3 cellular contexts compared by ENCODE assay signal in the genomic region with DNA sequence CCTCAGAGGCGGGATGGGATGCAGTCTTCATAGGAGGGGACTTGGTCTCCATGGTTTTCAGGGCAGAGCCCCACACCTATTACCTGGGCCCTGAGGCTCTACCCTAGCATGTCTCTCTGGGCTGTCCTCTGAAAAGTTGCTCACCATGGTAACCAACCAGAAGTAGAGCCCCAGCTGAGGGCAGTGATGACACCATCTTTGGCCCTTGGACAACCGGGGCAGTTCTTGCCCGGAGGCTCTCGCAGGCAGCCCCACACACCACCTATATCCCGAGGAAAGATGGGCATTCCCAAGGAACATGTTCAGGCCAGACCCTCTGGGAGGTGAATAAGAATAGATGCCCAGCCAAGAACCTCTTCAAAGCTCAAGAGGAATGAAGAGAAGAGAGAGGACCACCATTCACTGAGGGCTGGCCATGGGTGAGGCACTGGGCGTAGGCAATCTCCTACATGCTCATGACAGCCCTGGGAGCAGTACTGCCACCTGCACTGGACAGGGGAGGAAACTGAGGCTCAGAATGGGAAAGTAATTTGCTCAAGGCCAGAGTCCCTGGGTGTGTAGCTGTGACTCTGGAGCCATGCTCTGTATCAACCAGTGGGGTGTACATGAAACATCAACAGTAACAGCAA.
TF ChIP-seq lines count a peak whose summit lies in the region.

No MANE protein-coding gene starts in this region.

TF ChIP-seq in GM12878, 131 proteins besides CTCF, POLR2A, EP300 and RAD21:
- peak; percentile 55; the same call in 1 of the 2 replicates for TF ChIP-seq ZBTB4 (CRISPR knock-in tag; IDR thresholded peaks at IDR 0.05)
- TF ChIP-seq YY1 (IDR thresholded peaks at IDR 0.05; ENCODE audit: low read depth, low read length): 0 out of 2 replicates have a peak, but pooled peaks have one; percentile 19
- peak; percentile 15; the same call in 1 of the 2 replicates for TF ChIP-seq SMARCA5 (IDR thresholded peaks at IDR 0.05)
- TF ChIP-seq, protein P1, sequence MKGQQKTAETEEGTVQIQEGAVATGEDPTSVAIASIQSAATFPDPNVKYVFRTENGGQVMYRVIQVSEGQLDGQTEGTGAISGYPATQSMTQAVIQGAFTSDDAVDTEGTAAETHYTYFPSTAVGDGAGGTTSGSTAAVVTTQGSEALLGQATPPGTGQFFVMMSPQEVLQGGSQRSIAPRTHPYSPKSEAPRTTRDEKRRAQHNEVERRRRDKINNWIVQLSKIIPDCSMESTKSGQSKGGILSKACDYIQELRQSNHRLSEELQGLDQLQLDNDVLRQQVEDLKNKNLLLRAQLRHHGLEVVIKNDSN (IDR thresholded peaks at IDR 0.05; ENCODE audit: borderline replicate concordance, extremely low read length, insufficient read depth, low read depth, low read length): no peak
- TF ChIP-seq NFYA (IDR thresholded peaks at IDR 0.05; ENCODE audit: borderline replicate concordance, low read depth, low read length): no peak
- TF ChIP-seq CHD1 (IDR thresholded peaks at IDR 0.05; ENCODE audit: low read depth, low read length): no peak
- no peak for TF ChIP-seq BCL11A (IDR thresholded peaks at IDR 0.05; ENCODE audit: low read depth, low read length)
- TF ChIP-seq JUNB (IDR thresholded peaks at IDR 0.05): no peak

TF ChIP-seq in liver, 16 proteins besides CTCF, POLR2A, EP300 and RAD21:
- no peak for TF ChIP-seq EGR1 (IDR thresholded peaks at IDR 0.05; ENCODE audit: low read depth in 2 of 2)
- TF ChIP-seq YY1 (IDR thresholded peaks at IDR 0.05): no peak
- TF ChIP-seq GABPA (IDR thresholded peaks at IDR 0.05 in 1 of 2, conservative IDR thresholded peaks at IDR 0.05 in 1 of 2): no peak
- TF ChIP-seq NR2F2 (IDR thresholded peaks at IDR 0.05): no peak
- no peak for TF ChIP-seq RXRA (IDR thresholded peaks at IDR 0.05)
- no peak for TF ChIP-seq FOXA2 (IDR thresholded peaks at IDR 0.05)
- no peak for TF ChIP-seq MAX (IDR thresholded peaks at IDR 0.05)
- no peak for TF ChIP-seq FOXA1 (IDR thresholded peaks at IDR 0.05)
- TF ChIP-seq TAF1 (conservative IDR thresholded peaks at IDR 0.05): no peak
- TF ChIP-seq REST (IDR thresholded peaks at IDR 0.05): no peak
- no peak for TF ChIP-seq JUND (IDR thresholded peaks at IDR 0.05)
- no peak for TF ChIP-seq ATF3 (IDR thresholded peaks at IDR 0.05)

TF ChIP-seq in GM23338, 12 proteins besides CTCF, POLR2A, EP300 and RAD21:
- TF ChIP-seq ZNF462 (CRISPR knock-in tag; IDR thresholded peaks at IDR 0.05) (no peak), JUNB (IDR thresholded peaks at IDR 0.05; ENCODE audit: unreplicated experiment) (no peak), POLR2AphosphoS5 (IDR thresholded peaks at IDR 0.05; ENCODE audit: low read depth) (no peak), ZNF114 (CRISPR knock-in tag; IDR thresholded peaks at IDR 0.05) (no peak), EZH2 (IDR thresholded peaks at IDR 0.05; ENCODE audit: low read depth, unreplicated experiment) (no peak), CREB1 (CRISPR knock-in tag; IDR thresholded peaks at IDR 0.05; ENCODE audit: low read depth) (no peak), REST (IDR thresholded peaks at IDR 0.05; ENCODE audit: unreplicated experiment) (no peak), ZNF331 (CRISPR knock-in tag; IDR thresholded peaks at IDR 0.05; ENCODE audit: low read depth) (no peak)
